ENCODE assay signal across 8 cellular contexts in genomic region chr3:119145500-119146167, GRCh38. TPM values are rescaled to one million over a fixed set of nuclear protein-coding genes. Genes with fewer than 3 reads are reported as not detected.
A peak's percentile ranks its signal among the peaks of the same experiment; 100 is the strongest.
DNase-seq lines count a peak whose midpoint lies in the region; ATAC-seq, FAIRE-seq and TF ChIP-seq lines count a peak whose summit lies in the region.

Gene TEX55 (plus strand): TSS chr3:119146165. CDS start chr3:119146190, 25 bp downstream.

- TF ChIP-seq CTCF in BE2C (IDR thresholded peaks at IDR 0.05; ENCODE audit: low read depth, low read length): peak; percentile 85
- peak in 2 of 3 donors; percentile 22 for TF ChIP-seq CTCF in breast epithelium (IDR thresholded peaks at IDR 0.05)
- peak in 1 of 2 donors; percentile 36 for TF ChIP-seq CTCF in left lung (IDR thresholded peaks at IDR 0.05)

- ATAC-seq in HG03039 (IDR thresholded peaks at IDR 0.05; ENCODE audit: unreplicated experiment): peak; percentile 51
- peak; percentile 82 for ATAC-seq in left lung
- no peak for ATAC-seq in effector memory CD8-positive, alpha-beta T cell (replicated peaks)

- H3K4me3 ChIP-seq in BE2C (ENCODE audit: low read depth, low read length): no peak within 1 kb of the TSS
- H3K4me3 ChIP-seq in breast epithelium: no peak within 1 kb of the TSS
- H3K4me3 ChIP-seq in left lung: no peak within 1 kb of the TSS

- FAIRE-seq in GM12891 (lab: Jason Lieb, UNC): peak; percentile 72

- H3K4me1 Mint-ChIP-seq in effector memory CD8-positive, alpha-beta T cell (ENCODE audit: low read depth in 2 of 2): peaks cover 3 to 9% of the 10 kb centered on the region in 2 donors

- H3K9me3 Mint-ChIP-seq in effector memory CD8-positive, alpha-beta T cell: no peaks in the 10 kb centered on the region

- H3K36me3 ChIP-seq in BE2C (no peaks in the 10 kb centered on the region), breast epithelium (no peaks in the 10 kb centered on the region), left lung (no peaks in the 10 kb centered on the region)

- DNase-seq in BE2C (peak; percentile 38), GM12891 (ENCODE audit: insufficient read length, low spot score) (peak; percentile 25), NCI-H446 treated with DMSO at 0.1 percent for 48 hours (lab: John Stamatoyannopoulos, UW) (peak; percentile 40), breast epithelium (ENCODE audit: low spot score in 2 of 2) (no peak), left lung (peak in 1 of 2 donors; percentile 71), GOT3 (lab: John Stamatoyannopoulos, UW) (no peak)
- DNase-seq in effector memory CD8-positive, alpha-beta T cell: no peak

- no peak within 1 kb of the TSS for H3K27ac Mint-ChIP-seq in effector memory CD8-positive, alpha-beta T cell

- H3K27me3 ChIP-seq in BE2C: no peaks in the 10 kb centered on the region
- no peaks in the 10 kb centered on the region for H3K27me3 ChIP-seq in breast epithelium
- no peaks in the 10 kb centered on the region for H3K27me3 ChIP-seq in left lung

- TF ChIP-seq POLR2A in GM12891 (IDR thresholded peaks at IDR 0.05; ENCODE audit: low read depth, low read length): no peak
- no peak for TF ChIP-seq POLR2A in breast epithelium (IDR thresholded peaks at IDR 0.05)

- intact Hi-C loops in breast epithelium (cut with DNase I; ENCODE audit: low total_unique reads): no loop called here
- intact Hi-C loops in left lung (cut with DNase I): no loop called here

- peaks cover 5% of the 10 kb centered on the region for H3K36me3 Mint-ChIP-seq in effector memory CD8-positive, alpha-beta T cell (ENCODE audit: insufficient read depth)

- no peaks in the 10 kb centered on the region for H3K9me3 ChIP-seq in BE2C
- H3K9me3 ChIP-seq in breast epithelium: no peaks in the 10 kb centered on the region
- no peaks in the 10 kb centered on the region for H3K9me3 ChIP-seq in left lung

- no peak within 1 kb of the TSS for H3K27ac ChIP-seq in breast epithelium
- H3K27ac ChIP-seq in left lung: no peak within 1 kb of the TSS

- no peaks in the 10 kb centered on the region for H3K27me3 Mint-ChIP-seq in effector memory CD8-positive, alpha-beta T cell

- H3K4me3 Mint-ChIP-seq in effector memory CD8-positive, alpha-beta T cell: no peak within 1 kb of the TSS

- H3K4me1 ChIP-seq in BE2C: no peaks in the 10 kb centered on the region
- H3K4me1 ChIP-seq in breast epithelium: no peaks in the 10 kb centered on the region
- no peaks in the 10 kb centered on the region for H3K4me1 ChIP-seq in left lung

TF ChIP-seq in GM12891, 5 proteins besides CTCF, POLR2A, EP300 and RAD21:
- TF ChIP-seq SPI1 (IDR thresholded peaks at IDR 0.05; ENCODE audit: low read depth, low read length) (no peak), PAX5 (IDR thresholded peaks at IDR 0.05; ENCODE audit: insufficient read depth, low read length, severe bottlenecking) (no peak), POLR2AphosphoS5 (IDR thresholded peaks at IDR 0.05; ENCODE audit: low read depth, low read length) (no peak), POU2F2 (IDR thresholded peaks at IDR 0.05; ENCODE audit: low read depth, low read length) (no peak)

RNA-seq across cellular contexts. Expression of gene TEX55, which starts in this region (rescaled TPM):
- polyA plus RNA-seq in BE2C (2012; ENCODE audit: insufficient read depth, insufficient read length, low read depth): not detected
- polyA plus RNA-seq in GM12891 (2012; ENCODE audit: low read depth, missing spikeins): not detected
- total RNA-seq in breast epithelium (not detected), left lung (not detected)

Comparison
In these comparisons a context has a peak if more than half of its experiments do, and no peak if none do; other contexts are left out.
1. Peak in ATAC-seq in left lung; RNA of the gene not detected or under 1 TPM.
2. DNase-seq: peak in BE2C (single experiment), GM12891 (single experiment) and NCI-H446 treated with DMSO at 0.1 percent for 48 hours (single experiment); none in breast epithelium (0 of 2), effector memory CD8-positive, alpha-beta T cell (0 of 3) and GOT3 (single experiment).